In the genomic region with DNA sequence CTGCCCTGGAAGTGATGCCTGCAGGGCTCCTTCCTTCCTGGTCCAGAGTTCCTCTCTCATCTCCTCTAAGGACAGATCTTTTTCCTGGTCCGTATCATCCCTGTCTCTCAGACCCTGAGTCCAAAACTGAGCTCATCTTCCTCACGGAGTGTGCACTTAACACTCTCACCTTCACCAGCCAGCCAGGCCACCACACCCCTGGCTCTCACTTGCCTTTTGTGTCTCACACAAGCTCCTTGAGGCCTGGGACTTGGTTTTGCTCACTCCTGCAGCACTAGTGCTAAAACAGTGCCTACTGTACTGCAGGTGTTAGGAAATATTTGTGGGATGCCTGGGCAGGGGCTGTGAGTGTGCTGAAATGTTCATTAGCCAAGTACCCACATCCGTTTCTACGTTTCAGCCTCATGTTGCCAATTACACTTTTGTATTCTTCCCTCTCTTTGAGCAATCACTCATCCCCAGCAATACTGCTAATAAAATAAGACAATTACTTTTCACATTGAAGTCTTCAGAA, we compare ENCODE assay signal across 1 cellular context.
TF ChIP-seq lines count a peak whose summit lies in the region.

No MANE protein-coding gene starts in this region.

TF ChIP-seq in K562, 482 proteins besides CTCF, POLR2A, EP300 and RAD21 (continued from another document):
- TF ChIP-seq PPARD (CRISPR knock-in tag; IDR thresholded peaks at IDR 0.05): no peak
- TF ChIP-seq MCM3 (IDR thresholded peaks at IDR 0.05): no peak
- no peak for TF ChIP-seq GTF2A2 (tag; IDR thresholded peaks at IDR 0.05)
- TF ChIP-seq RFX5 (IDR thresholded peaks at IDR 0.05; ENCODE audit: low read depth, low read length): no peak
- TF ChIP-seq HEY1 (CRISPR knock-in tag; IDR thresholded peaks at IDR 0.05; ENCODE audit: borderline replicate concordance): no peak
TF ChIP-seq in K562: peak in this region for 1.
